ENCODE assay signal across 8 cellular contexts in the genomic region with DNA sequence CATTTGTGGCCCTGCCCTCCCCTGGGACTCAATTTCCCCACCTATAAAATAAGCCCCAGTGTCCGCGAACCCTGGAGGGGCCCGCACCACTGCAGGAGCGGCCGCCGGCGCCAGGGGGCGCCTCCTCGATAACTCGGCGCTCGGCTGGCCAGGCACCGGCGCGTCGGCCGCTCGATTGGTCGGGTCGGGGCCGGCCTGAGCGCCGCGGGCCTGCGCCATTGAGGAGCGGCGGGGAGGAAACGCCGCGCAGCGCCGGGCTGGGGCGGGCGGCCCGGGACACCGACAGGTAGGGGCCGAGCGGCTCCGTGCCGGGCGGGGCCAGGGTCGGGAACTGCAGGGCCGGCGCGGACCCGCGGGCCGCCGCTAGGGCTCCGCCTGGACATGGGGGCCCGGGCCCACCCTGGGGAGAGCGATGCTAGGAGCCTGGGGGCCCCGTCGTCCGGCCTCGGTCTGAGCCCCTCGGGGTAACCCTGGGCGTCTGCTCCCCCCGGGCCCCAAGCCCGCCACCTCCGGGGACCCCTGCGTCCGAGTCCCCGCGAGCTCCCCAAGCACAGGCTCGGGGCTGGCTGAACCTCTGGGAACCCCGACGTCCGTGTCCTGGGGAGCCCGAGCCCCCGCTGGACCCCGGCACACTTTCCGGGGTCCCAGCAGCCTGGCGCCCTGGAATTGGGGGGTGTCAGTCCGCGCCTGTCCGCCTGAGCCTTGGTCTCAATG. TPM values are rescaled to one million over a fixed set of nuclear protein-coding genes. Genes with fewer than 3 reads are reported as not detected.
DNase-seq lines count a peak whose midpoint lies in the region; ATAC-seq, FAIRE-seq and TF ChIP-seq lines count a peak whose summit lies in the region.

A gene with protein sequence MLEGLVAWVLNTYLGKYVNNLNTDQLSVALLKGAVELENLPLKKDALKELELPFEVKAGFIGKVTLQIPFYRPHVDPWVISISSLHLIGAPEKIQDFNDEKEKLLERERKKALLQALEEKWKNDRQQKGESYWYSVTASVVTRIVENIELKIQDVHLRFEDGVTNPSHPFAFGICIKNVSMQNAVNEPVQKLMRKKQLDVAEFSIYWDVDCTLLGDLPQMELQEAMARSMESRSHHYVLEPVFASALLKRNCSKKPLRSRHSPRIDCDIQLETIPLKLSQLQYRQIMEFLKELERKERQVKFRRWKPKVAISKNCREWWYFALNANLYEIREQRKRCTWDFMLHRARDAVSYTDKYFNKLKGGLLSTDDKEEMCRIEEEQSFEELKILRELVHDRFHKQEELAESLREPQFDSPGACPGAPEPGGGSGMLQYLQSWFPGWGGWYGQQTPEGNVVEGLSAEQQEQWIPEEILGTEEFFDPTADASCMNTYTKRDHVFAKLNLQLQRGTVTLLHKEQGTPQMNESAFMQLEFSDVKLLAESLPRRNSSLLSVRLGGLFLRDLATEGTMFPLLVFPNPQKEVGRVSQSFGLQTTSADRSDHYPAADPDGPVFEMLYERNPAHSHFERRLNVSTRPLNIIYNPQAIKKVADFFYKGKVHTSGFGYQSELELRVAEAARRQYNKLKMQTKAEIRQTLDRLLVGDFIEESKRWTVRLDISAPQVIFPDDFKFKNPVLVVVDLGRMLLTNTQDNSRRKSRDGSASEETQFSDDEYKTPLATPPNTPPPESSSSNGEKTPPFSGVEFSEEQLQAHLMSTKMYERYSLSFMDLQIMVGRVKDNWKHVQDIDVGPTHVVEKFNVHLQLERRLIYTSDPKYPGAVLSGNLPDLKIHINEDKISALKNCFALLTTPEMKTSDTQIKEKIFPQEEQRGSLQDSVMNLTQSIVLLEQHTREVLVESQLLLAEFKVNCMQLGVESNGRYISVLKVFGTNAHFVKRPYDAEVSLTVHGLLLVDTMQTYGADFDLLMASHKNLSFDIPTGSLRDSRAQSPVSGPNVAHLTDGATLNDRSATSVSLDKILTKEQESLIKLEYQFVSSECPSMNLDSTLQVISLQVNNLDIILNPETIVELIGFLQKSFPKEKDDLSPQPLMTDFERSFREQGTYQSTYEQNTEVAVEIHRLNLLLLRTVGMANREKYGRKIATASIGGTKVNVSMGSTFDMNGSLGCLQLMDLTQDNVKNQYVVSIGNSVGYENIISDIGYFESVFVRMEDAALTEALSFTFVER (N-terminal part only) (plus strand): TSS at position 196 of the 714 bp plus-strand sequence. CDS start 4,237 bp downstream, outside the sequence.

- peak within 1 kb of the TSS; percentile 61 for H3K27ac ChIP-seq in astrocyte (ENCODE audit: low read depth, low read length)
- peak within 1 kb of the TSS; percentile 81 for H3K27ac ChIP-seq in hepatocyte

- H3K27me3 Mint-ChIP-seq in astrocyte (ENCODE audit: low read depth, unreplicated experiment): no peaks in the 10 kb centered on the region

- H4K20me1 ChIP-seq in astrocyte (ENCODE audit: insufficient read depth, low read length) (peaks cover 26% of the 10 kb centered on the region), hepatocyte (ENCODE audit: insufficient read depth, poor library complexity, severe bottlenecking) (no peaks in the 10 kb centered on the region)

- H3K4me1 ChIP-seq in astrocyte (ENCODE audit: insufficient read depth, low read length): peaks cover 8% of the 10 kb centered on the region
- H3K4me1 ChIP-seq in hepatocyte (ENCODE audit: insufficient read depth): peaks cover 7% of the 10 kb centered on the region

- TF ChIP-seq CTCF in GM06990 (IDR thresholded peaks at IDR 0.05; ENCODE audit: insufficient read depth, low read length, poor library complexity, severe bottlenecking) (peak; percentile 85), astrocyte (IDR thresholded peaks at IDR 0.05; ENCODE audit: insufficient read depth, low read depth, low read length) (peak; percentile 57), hepatocyte (IDR thresholded peaks at IDR 0.05; ENCODE audit: poor library complexity) (peak; percentile 87)

- H3K27me3 ChIP-seq in GM06990 (replicated peaks; ENCODE audit: control insufficient read depth, insufficient read depth, low read length) (no peaks in the 10 kb centered on the region), H7 (ENCODE audit: control insufficient read depth, insufficient read depth, low read length) (no peaks in the 10 kb centered on the region), astrocyte (ENCODE audit: insufficient read depth, low read length) (no peaks in the 10 kb centered on the region), hepatocyte (no peaks in the 10 kb centered on the region)

- H3K79me2 ChIP-seq in astrocyte (ENCODE audit: insufficient read depth, low read length): peaks cover 38% of the 10 kb centered on the region
- peaks cover 48% of the 10 kb centered on the region for H3K79me2 ChIP-seq in hepatocyte

- H3K4me2 ChIP-seq in astrocyte (ENCODE audit: low read length) (peak within 1 kb of the TSS; percentile 100), hepatocyte (peak within 1 kb of the TSS; percentile 94)

- FAIRE-seq in astrocyte (lab: Jason Lieb, UNC): no peak

- WGBS in hepatocyte (ENCODE audit: low lambda C conversion rate, missing lambda C conversion rate): under 1% methylated on average over 37 of the region's 77 CpGs

- DNase-seq in GM06990 (ENCODE audit: extremely low read depth, insufficient read length): peak; percentile 87
- DNase-seq in H7: peak; percentile 96
- DNase-seq in NAMALWA (ENCODE audit: low spot score): peak; percentile 92
- DNase-seq in T-helper 22 cell (ENCODE audit: low read depth): peak; percentile 70
- peak; percentile 45 for DNase-seq in astrocyte (ENCODE audit: low read depth)
- DNase-seq in hepatocyte (ENCODE audit: low spot score): peak; percentile 95
- peak; percentile 89 for DNase-seq in retina

- H3K9me3 Mint-ChIP-seq in astrocyte (ENCODE audit: unreplicated experiment): peaks cover 1% of the 10 kb centered on the region

- ATAC-seq in GM18873 (IDR thresholded peaks at IDR 0.05; ENCODE audit: low FRiP score, unreplicated experiment): no peak

- H3K9me3 ChIP-seq in astrocyte (ENCODE audit: insufficient read depth, low read depth, low read length) (no peaks in the 10 kb centered on the region), hepatocyte (ENCODE audit: low read depth) (no peaks in the 10 kb centered on the region)

- H3K4me3 Mint-ChIP-seq in astrocyte (ENCODE audit: unreplicated experiment): peak within 1 kb of the TSS; percentile 89

- peak within 1 kb of the TSS; percentile 7 for H3K27ac Mint-ChIP-seq in astrocyte (ENCODE audit: unreplicated experiment)

- H3K4me3 ChIP-seq in GM06990 (replicated peaks; ENCODE audit: low read depth, low read length) (peak within 1 kb of the TSS; percentile 65), H7 (ENCODE audit: insufficient read depth, low read depth, low read length) (peak within 1 kb of the TSS; percentile 94), astrocyte (ENCODE audit: insufficient read depth, low read depth, low read length) (peak within 1 kb of the TSS; percentile 91), hepatocyte (peak within 1 kb of the TSS; percentile 76)

- peak within 1 kb of the TSS; percentile 92 for H3K9ac ChIP-seq in astrocyte (ENCODE audit: low read length)

- no peaks in the 10 kb centered on the region for H3K9me2 ChIP-seq in hepatocyte (replicated peaks; ENCODE audit: insufficient read depth)

- H2AFZ ChIP-seq in astrocyte (ENCODE audit: low read depth, low read length): peak within 1 kb of the TSS; percentile 82
- H2AFZ ChIP-seq in hepatocyte: peak within 1 kb of the TSS; percentile 89

- no peaks in the 10 kb centered on the region for H3K36me3 Mint-ChIP-seq in astrocyte (ENCODE audit: low read depth, unreplicated experiment)

- H3K4me1 Mint-ChIP-seq in astrocyte (ENCODE audit: low read depth, unreplicated experiment): no peaks in the 10 kb centered on the region

- H3K36me3 ChIP-seq in GM06990 (ENCODE audit: control insufficient read depth, insufficient read depth, low read length) (peaks cover under 1% of the 10 kb centered on the region; the same call in 1 of the 2 replicates), H7 (replicated peaks; ENCODE audit: control insufficient read depth, insufficient read depth, low read length) (no peaks in the 10 kb centered on the region), astrocyte (ENCODE audit: insufficient read depth, low read length) (no peaks in the 10 kb centered on the region), hepatocyte (replicated peaks; ENCODE audit: insufficient read depth, low read depth) (peaks cover 3% of the 10 kb centered on the region)

RNA-seq across cellular contexts. Expression of the gene that starts here (rescaled TPM):
- total RNA-seq in H7 (2014; rRNA removed; shearing (Covaris generic)): 13.1 and 23.7 TPM in 2 replicates
- total RNA-seq in astrocyte (25.9 and 28.8 TPM in 2 replicates), hepatocyte (32.2 and 32.8 TPM in 2 replicates)
- 7.3 and 10.7 TPM in 2 replicates for polyA plus RNA-seq in hepatocyte

Comparison
In these comparisons a context has a peak if more than half of its experiments do, and no peak if none do; other contexts are left out.
1. DNase-seq: peak in every context shown above with its lines; median percentile 96 in H7; 95 in hepatocyte; 92 in NAMALWA; 89 in retina; 87 in GM06990; 70 in T-helper 22 cell; 45 in astrocyte.